ENCODE assay signal across 11 cellular contexts in genomic region chr6:166173292-166173951, GRCh38. TPM values are rescaled to one million over a fixed set of nuclear protein-coding genes. Genes with fewer than 3 reads are reported as not detected.
DNase-seq lines count a peak whose midpoint lies in the region; ATAC-seq lines count a peak whose summit lies in the region.
"Had no signal": no experiment of that assay in that cellular context is flagged by ENCODE, and none has a peak within 500 bp of the region (broad histone marks: within the 10 kb centered on the region; RNA-seq: fewer than 3 reads in every experiment).

No MANE protein-coding gene starts in this region.

- ATAC-seq in GM18502 (IDR thresholded peaks at IDR 0.05; ENCODE audit: poor library complexity, unreplicated experiment) (peak; percentile 63), HG02610 (IDR thresholded peaks at IDR 0.05; ENCODE audit: unreplicated experiment) (peak; percentile 42)

- no peak overlapping the region for H3K18ac ChIP-seq in mesendoderm (ENCODE audit: low read length)

- H2BK120ac ChIP-seq in mesendoderm (ENCODE audit: low read depth, low read length) = no peak overlapping the region

- no peak overlapping the region for H2AK5ac ChIP-seq in mesendoderm (ENCODE audit: low read length)

- H3K79me2 ChIP-seq in mesendoderm (ENCODE audit: control insufficient read depth, insufficient read depth, low read length) = peaks cover 13% of the 10 kb centered on the region

- H2BK15ac ChIP-seq in mesendoderm (replicated peaks; ENCODE audit: low read depth) = no peak overlapping the region

- H3K79me1 ChIP-seq in mesendoderm (ENCODE audit: low read length) = no peaks in the 10 kb centered on the region

- H3K4me3 ChIP-seq in mesendoderm (ENCODE audit: low read length) = no peak overlapping the region

- no peak overlapping the region for H3K9ac ChIP-seq in mesendoderm (ENCODE audit: low read length)

- H3K56ac ChIP-seq in mesendoderm (ENCODE audit: low read length) = peak overlapping the region; percentile 39

- no peak overlapping the region for H3K23ac ChIP-seq in mesendoderm (ENCODE audit: low read length)

- H3K4ac ChIP-seq in mesendoderm (ENCODE audit: low read depth, low read length) = no peak overlapping the region

- WGBS in mesendoderm (ENCODE audit: extremely low coverage, insufficient coverage, low lambda C conversion rate) = no CpG with 5 or more reads among the region's 9 CpGs

- no peaks in the 10 kb centered on the region for H3K27me3 ChIP-seq in mesendoderm (ENCODE audit: insufficient read depth, low read length, poor library complexity)

- peak overlapping the region; percentile 63 for H3K27ac ChIP-seq in mesendoderm (ENCODE audit: low read depth, low read length)

- H4K5ac ChIP-seq in mesendoderm (ENCODE audit: low read length) = no peak overlapping the region

- peak overlapping the region; percentile 19 for H3K4me2 ChIP-seq in mesendoderm (ENCODE audit: low read length)

- H4K8ac ChIP-seq in mesendoderm (ENCODE audit: low read depth, low read length) = no peak overlapping the region

- H3K4me1 ChIP-seq in mesendoderm (ENCODE audit: control insufficient read depth, low read depth, low read length) = peaks cover 14% of the 10 kb centered on the region

- H2BK5ac ChIP-seq in mesendoderm (ENCODE audit: low read length) = no peak overlapping the region

- peak; percentile 88 for DNase-seq in NCI-H774 (lab: John Stamatoyannopoulos, UW)
- DNase-seq in mesendoderm = peak; percentile 94
- no peak for DNase-seq in middle frontal gyrus (ENCODE audit: extremely low spot score, low spot score)
- no peak for DNase-seq in activated naive CD4-positive, alpha-beta T cell (lab: John Stamatoyannopoulos, UW)
- DNase-seq in NCI-H82 treated with DMSO at 0.1 percent for 48 hours (lab: John Stamatoyannopoulos, UW; ENCODE audit: unreplicated experiment) = no peak
- no peak for DNase-seq in hepatic stellate cell (ENCODE audit: low spot score)
- DNase-seq: amniotic stem cell; NCI-H2171 treated with DMSO at 0.1 percent for 48 hours; stimulated activated CD4-positive, alpha-beta T cell treated with anti-CD3 and anti-CD28 coated beads, Interleukin-2, amount 100 ng/mL, for 48 hours had no signal

- no peaks in the 10 kb centered on the region for H3K36me3 ChIP-seq in mesendoderm (ENCODE audit: control insufficient read depth, insufficient read depth, low read length)

RNA-seq across cellular contexts. Expression of gene TBXT, which starts 5.8 kb away (rescaled TPM):
- polyA plus RNA-seq in mesendoderm (2013, experiment 1 of 2) = 168 TPM
- polyA plus RNA-seq in mesendoderm (2013, experiment 2 of 2) = 162 TPM

Comparison
In these comparisons a context has a peak if more than half of its experiments do, and no peak if none do; other contexts are left out.
1. DNase-seq: peak in NCI-H774 (single experiment) and mesendoderm (single experiment); none in middle frontal gyrus (single experiment), activated naive CD4-positive, alpha-beta T cell (0 of 4), NCI-H82 treated with DMSO at 0.1 percent for 48 hours (single experiment) and hepatic stellate cell (single experiment).